In the genomic region with DNA sequence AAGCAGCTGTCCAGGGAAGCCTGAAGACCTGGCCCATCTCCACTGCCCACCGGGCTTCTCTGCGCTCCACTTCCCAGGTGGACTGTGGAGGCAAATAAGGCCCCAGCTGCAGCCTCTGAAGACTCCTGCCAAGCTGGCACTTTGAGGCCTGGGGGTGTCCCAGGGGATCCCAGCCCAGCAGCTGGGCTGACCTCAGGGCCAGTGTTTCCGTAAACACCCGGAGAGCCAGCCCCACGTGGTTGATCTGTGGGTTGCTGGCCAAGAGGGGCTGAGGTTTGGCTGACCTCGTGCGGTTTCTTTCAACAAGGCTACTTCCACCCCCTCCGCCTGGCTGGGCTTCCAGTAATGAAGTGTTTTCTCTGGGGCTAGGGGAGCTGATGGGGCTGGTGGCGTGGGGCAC, we compare ENCODE assay signal across 8 cellular contexts. TPM values are rescaled to one million over a fixed set of nuclear protein-coding genes. Genes with fewer than 3 reads are reported as not detected.
DNase-seq lines count a peak whose midpoint lies in the region; ATAC-seq lines count a peak whose summit lies in the region.

No MANE protein-coding gene starts in this region.

- no peaks in the 10 kb centered on the region for H3K9me3 ChIP-seq in SJSA1 (replicated peaks)
- no peaks in the 10 kb centered on the region for H3K9me3 ChIP-seq in skeletal muscle tissue (ENCODE audit: control insufficient read depth in 3 of 3, low read length in 3 of 3)
- H3K9me3 ChIP-seq in Karpas-422 (ENCODE audit: low read length), result no peaks in the 10 kb centered on the region

- H3K4me2 ChIP-seq in Karpas-422 (ENCODE audit: low read depth, low read length, poor library complexity, severe bottlenecking), result no peak overlapping the region

- H3K36me3 ChIP-seq in SJSA1, result no peaks in the 10 kb centered on the region
- no peaks in the 10 kb centered on the region for H3K36me3 ChIP-seq in skeletal muscle tissue (ENCODE audit: control insufficient read depth in 3 of 3, insufficient read depth in 3 of 3, low read length in 3 of 3)
- no peaks in the 10 kb centered on the region for H3K36me3 ChIP-seq in Karpas-422 (ENCODE audit: insufficient read depth, low read length)

- no peaks in the 10 kb centered on the region for H4K20me1 ChIP-seq in Karpas-422 (ENCODE audit: insufficient read depth, low read depth, low read length)

- DNase-seq in SJSA1 (ENCODE audit: low read depth in 1 of 2, low spot score in 2 of 2) (peak; percentile 56 to 79), Right ventricle myocardium inferior (ENCODE audit: missing footprints) (peak; percentile 92), Karpas-422 (no peak), SIG-M5 treated with dmso at 0.1 percent for 504 hours (lab: John Stamatoyannopoulos, UW; ENCODE audit: unreplicated experiment) (no peak), 8988T (no peak)

- H3K9me2 ChIP-seq in Karpas-422 (replicated peaks; ENCODE audit: insufficient read depth, low read length), result no peaks in the 10 kb centered on the region

- ATAC-seq in GM21423 (IDR thresholded peaks at IDR 0.05; ENCODE audit: unreplicated experiment) (peak; percentile 79), Right ventricle myocardium inferior (peak; percentile 89), HG03025 (IDR thresholded peaks at IDR 0.05; ENCODE audit: low FRiP score, unreplicated experiment) (no peak)

- intact Hi-C loops in Right ventricle myocardium inferior (cut with DNase I), result no loop called here

- H3K9ac ChIP-seq in skeletal muscle tissue (ENCODE audit: low read depth in 1 of 3, low read length in 3 of 3) (peak overlapping the region in 2 of 3 donors; percentile 20 to 40), Karpas-422 (ENCODE audit: low read length) (no peak overlapping the region)

- H3K4me1 ChIP-seq in SJSA1 (replicated peaks) (peaks cover 29% of the 10 kb centered on the region), skeletal muscle tissue (ENCODE audit: control insufficient read depth in 3 of 3, insufficient read depth in 3 of 3, low read length in 3 of 3) (peaks cover 44 to 58% (median 55%) of the 10 kb centered on the region in 3 donors), Karpas-422 (ENCODE audit: low read length) (peaks cover 3% of the 10 kb centered on the region; the same call in 1 of the 2 replicates)

- H3K27ac ChIP-seq in SJSA1 (no peak overlapping the region), skeletal muscle tissue (ENCODE audit: low read depth, low read length) (peak overlapping the region; percentile 87), Karpas-422 (ENCODE audit: low read length) (no peak overlapping the region)

- H3K27me3 ChIP-seq in SJSA1 (replicated peaks) (no peaks in the 10 kb centered on the region), skeletal muscle tissue (ENCODE audit: control insufficient read depth in 3 of 3, insufficient read depth in 3 of 3, low read length in 3 of 3) (no peaks in the 10 kb centered on the region), Karpas-422 (ENCODE audit: low read length) (no peaks in the 10 kb centered on the region)

- no peaks in the 10 kb centered on the region for H3K79me2 ChIP-seq in Karpas-422 (ENCODE audit: low read length)

- H3K4me3 ChIP-seq in SJSA1 (no peak overlapping the region), skeletal muscle tissue (ENCODE audit: low read length in 3 of 3) (peak overlapping the region in 1 of 3 donors; percentile 49), Karpas-422 (ENCODE audit: low read length) (no peak overlapping the region)

- H2AFZ ChIP-seq in Karpas-422 (ENCODE audit: low read length), result no peak overlapping the region

RNA-seq across cellular contexts. Expression of a gene that starts 12.4 kb away (rescaled TPM):
- not detected in 2 replicates for total RNA-seq in SJSA1 (2014; rRNA removed; shearing (Covaris generic))
- total RNA-seq in Right ventricle myocardium inferior, result 13.6 TPM
- not detected for total RNA-seq in skeletal muscle tissue
- total RNA-seq in Karpas-422 (2014; rRNA removed; shearing (Covaris generic); ENCODE audit: low replicate concordance), result not detected in 2 replicates

RNA-seq across cellular contexts. Expression of a gene that starts 42.9 kb away (rescaled TPM):
- total RNA-seq in SJSA1 (2014; rRNA removed; shearing (Covaris generic)), result not detected in 2 replicates
- total RNA-seq in Right ventricle myocardium inferior (0.32 TPM), skeletal muscle tissue (under 0.01 TPM)
- not detected in 2 replicates for total RNA-seq in Karpas-422 (2014; rRNA removed; shearing (Covaris generic); ENCODE audit: low replicate concordance)

RNA-seq across cellular contexts. Expression of a gene that starts 51.3 kb away (rescaled TPM):
- total RNA-seq in SJSA1 (2014; rRNA removed; shearing (Covaris generic)), result 8.8 and 9.6 TPM in 2 replicates
- total RNA-seq in Right ventricle myocardium inferior (10.7 TPM), skeletal muscle tissue (3.7 TPM)
- 0.11 TPM in 1 of 2 replicates, not detected in the other for total RNA-seq in Karpas-422 (2014; rRNA removed; shearing (Covaris generic); ENCODE audit: low replicate concordance)

Comparison
In these comparisons a context has a peak if more than half of its experiments do, and no peak if none do; other contexts are left out.
1. DNase-seq: peak in SJSA1 (2 of 2) and Right ventricle myocardium inferior (single experiment); none in Karpas-422 (single experiment), SIG-M5 treated with dmso at 0.1 percent for 504 hours (single experiment) and 8988T (single experiment).
2. RNA of a gene that starts 12.4 kb away (total RNA-seq): 13.6 TPM in Right ventricle myocardium inferior (single experiment); not detected in SJSA1, not detected in skeletal muscle tissue (single experiment) and not detected in Karpas-422; every median in the first group is over 10 times any median in the second.